In genomic region chr22:39250131-39250530, GRCh38 we compare ENCODE assay signal across 1 cellular context.
TF ChIP-seq lines count a peak whose summit lies in the region.

No MANE protein-coding gene starts in this region.

TF ChIP-seq in IMR-90, 13 proteins besides CTCF, POLR2A, EP300 and RAD21 (continued from another document):
- TF ChIP-seq USF2 (IDR thresholded peaks at IDR 0.05; ENCODE audit: low read depth, low read length), result no peak
TF ChIP-seq in IMR-90: peak in this region for 0.
